Comparison of ENCODE assay signal across 1 cellular context in the genomic region with DNA sequence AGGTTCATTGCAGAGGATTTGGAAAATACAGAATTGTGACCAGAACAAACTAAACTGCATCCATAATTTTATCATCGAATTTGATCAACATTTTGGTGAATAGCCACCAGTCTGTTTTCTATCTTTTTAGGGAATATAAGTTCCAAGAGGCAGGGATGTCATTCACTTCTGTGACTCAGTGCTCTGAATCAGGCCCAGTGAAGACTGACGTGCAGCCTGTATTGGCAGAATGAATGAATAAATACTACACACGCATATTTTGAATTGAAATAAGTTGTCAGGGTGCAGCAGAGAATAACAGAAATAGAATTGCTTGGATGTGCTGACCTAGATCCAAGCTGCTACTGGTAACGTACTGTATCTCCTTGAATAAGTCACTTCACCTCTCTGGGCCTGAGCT.
TF ChIP-seq lines count a peak whose summit lies in the region.

No MANE protein-coding gene starts in this region.

TF ChIP-seq in IMR-90, 13 proteins besides CTCF, POLR2A, EP300 and RAD21 (continued from another document):
- TF ChIP-seq SMC3 (IDR thresholded peaks at IDR 0.05; ENCODE audit: low read depth, low read length) (no peak), MAZ (IDR thresholded peaks at IDR 0.05; ENCODE audit: borderline replicate concordance, low read depth, low read length) (no peak), CHD1 (IDR thresholded peaks at IDR 0.05; ENCODE audit: low read depth, low read length) (no peak), RFX5 (IDR thresholded peaks at IDR 0.05; ENCODE audit: low read depth, low read length) (no peak), CEBPB (IDR thresholded peaks at IDR 0.05; ENCODE audit: low read depth, low read length) (no peak), MXI1 (IDR thresholded peaks at IDR 0.05; ENCODE audit: borderline replicate concordance, low read depth, low read length) (no peak)
